Comparison of ENCODE assay signal across 18 cellular contexts in the genomic region with DNA sequence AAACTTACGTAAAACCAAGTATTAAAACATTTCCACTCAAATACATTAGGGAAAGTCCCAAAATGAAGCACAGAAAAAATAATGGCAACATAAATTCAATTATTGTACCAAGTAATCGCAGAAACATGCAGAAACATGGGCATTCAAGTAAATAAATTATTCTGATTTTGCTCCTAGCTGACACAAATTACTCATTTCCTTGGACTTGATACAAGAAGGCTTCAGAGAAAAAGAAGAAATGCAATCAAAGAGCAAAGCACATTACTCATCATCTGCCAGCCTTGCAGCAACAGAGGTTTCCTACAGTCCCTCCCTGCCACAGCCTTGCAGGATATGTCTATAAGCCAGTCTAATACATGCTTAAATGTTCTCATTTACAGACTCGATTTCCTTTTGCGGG.
DNase-seq lines count a peak whose midpoint lies in the region; ATAC-seq and TF ChIP-seq lines count a peak whose summit lies in the region.
"Had no signal": no experiment of that assay in that cellular context is flagged by ENCODE, and none has a peak within 500 bp of the region (broad histone marks: within the 10 kb centered on the region; RNA-seq: fewer than 3 reads in every experiment).

No MANE protein-coding gene starts in this region.

- no TSS peak for BruUV-seq in IMR-90 (replicated peaks; lab: Mats Ljungman, UMichigan)

- CTCF ChIA-PET in IMR-90 (lab: Yijun Ruan, JAX): no interaction called here

- H3K27ac ChIP-seq in IMR-90 (ENCODE audit: insufficient read depth, low read length) (no peak overlapping the region), Peyer's patch (no peak overlapping the region)
- H3K27ac ChIP-seq: BLaER1 treated with 17β-estradiol and CSF1 and Interleukin-3, amounts not matched to agents 10 nM and 100 nM; prostate gland; tibial artery had no signal

- H3K4me3 ChIP-seq in IMR-90 (ENCODE audit: insufficient read depth, low read depth, low read length) (no peak overlapping the region), cardiac fibroblast (replicated peaks in 1 of 2; ENCODE audit: low read depth in 2 of 2, low read length in 2 of 2) (no peak overlapping the region), kidney epithelial cell (ENCODE audit: low read depth, low read length) (no peak overlapping the region), Peyer's patch (no peak overlapping the region)
- H3K4me3 ChIP-seq: BLaER1 treated with 17β-estradiol and CSF1 and Interleukin-3, amounts not matched to agents 10 nM and 100 nM; prostate gland; tibial artery had no signal

- intact Hi-C loops in IMR-90 (cut with micrococcal nuclease): no loop called here

- H4K20me1 ChIP-seq in IMR-90 (ENCODE audit: insufficient read depth, low read length): peaks cover 16% of the 10 kb centered on the region; the same call in 1 of the 2 replicates
- H4K20me1 ChIP-seq: BLaER1 treated with 17β-estradiol and CSF1 and Interleukin-3, amounts not matched to agents 10 nM and 100 nM had no signal

- H4K91ac ChIP-seq in IMR-90 (ENCODE audit: insufficient read depth, low read depth, low read length): no peak overlapping the region

- 0 out of 2 replicates have a peak overlapping the region, but pooled peaks have one; percentile 60 for H2BK120ac ChIP-seq in IMR-90 (ENCODE audit: low read depth, low read length)

- H2BK5ac ChIP-seq in IMR-90 (ENCODE audit: low read depth, low read length, poor library complexity, severe bottlenecking): no peak overlapping the region

- no peak for TF ChIP-seq CTCF in AG09319 (IDR thresholded peaks at IDR 0.05; ENCODE audit: low read depth, low read length)
- TF ChIP-seq CTCF in IMR-90 (conservative IDR thresholded peaks at IDR 0.05; ENCODE audit: low read depth, low read length): no peak
- no peak for TF ChIP-seq CTCF in cardiac fibroblast (IDR thresholded peaks at IDR 0.05; ENCODE audit: low read depth, low read length)
- no peak for TF ChIP-seq CTCF in kidney epithelial cell (IDR thresholded peaks at IDR 0.05; ENCODE audit: insufficient read depth, low read length, poor library complexity, severe bottlenecking)
- TF ChIP-seq CTCF in Peyer's patch (IDR thresholded peaks at IDR 0.05): no peak

- H3K27me3 ChIP-seq in IMR-90 (ENCODE audit: control insufficient read depth, insufficient read depth, low read length) (no peaks in the 10 kb centered on the region), kidney epithelial cell (ENCODE audit: control insufficient read depth, insufficient read depth, low read length) (no peaks in the 10 kb centered on the region), Peyer's patch (no peaks in the 10 kb centered on the region)
- H3K27me3 ChIP-seq: BLaER1 treated with 17β-estradiol and CSF1 and Interleukin-3, amounts not matched to agents 10 nM and 100 nM; tibial artery had no signal

- TF ChIP-seq POLR2A in IMR-90 (IDR thresholded peaks at IDR 0.05; ENCODE audit: low read depth, low read length): no peak
- TF ChIP-seq POLR2A in Peyer's patch (IDR thresholded peaks at IDR 0.05): no peak

- H3K9ac ChIP-seq in IMR-90 (ENCODE audit: low read depth, low read length): no peak overlapping the region
- H3K9ac ChIP-seq: BLaER1 treated with 17β-estradiol and CSF1 and Interleukin-3, amounts not matched to agents 10 nM and 100 nM had no signal

- POLR2A ChIA-PET in IMR-90 (lab: Charles Lee; ENCODE audit: unreplicated experiment): no interaction called here

- H2BK20ac ChIP-seq in IMR-90 (ENCODE audit: low read depth, low read length): no peak overlapping the region

- H3K56ac ChIP-seq in IMR-90 (ENCODE audit: extremely low read depth, insufficient read depth, low read length): no peak overlapping the region

- no peak overlapping the region for H3K23ac ChIP-seq in IMR-90 (ENCODE audit: low read depth, low read length)

- TF ChIP-seq RAD21 in IMR-90 (IDR thresholded peaks at IDR 0.05; ENCODE audit: low read length): no peak

- H2AK9ac ChIP-seq in IMR-90 (replicated peaks; ENCODE audit: low read depth, low read length, poor library complexity): no peak overlapping the region

- dilution Hi-C loops in IMR-90 (cut with HindIII; ENCODE audit: low sequenced_read_pairs, unreplicated experiment): no loop called here

- H3K4me1 ChIP-seq in IMR-90 (ENCODE audit: control insufficient read depth, insufficient read depth, low read length) (0 out of 2 replicates have a peak, but pooled peaks cover 2% of the 10 kb centered on the region), Peyer's patch (no peaks in the 10 kb centered on the region)
- H3K4me1 ChIP-seq: prostate gland, tibial artery had no signal

- no peak overlapping the region for H4K8ac ChIP-seq in IMR-90 (ENCODE audit: low read depth in 2 of 2, low read length in 2 of 2)

- H3K36me3 ChIP-seq in IMR-90 (ENCODE audit: control insufficient read depth, insufficient read depth, low read length) (no peaks in the 10 kb centered on the region), kidney epithelial cell (ENCODE audit: control insufficient read depth, insufficient read depth, low read length) (no peaks in the 10 kb centered on the region), Peyer's patch (no peaks in the 10 kb centered on the region)
- H3K36me3 ChIP-seq: BLaER1 treated with 17β-estradiol and CSF1 and Interleukin-3, amounts not matched to agents 10 nM and 100 nM; prostate gland; tibial artery had no signal

- peaks cover 6 to 50% of the 10 kb centered on the region in 2 experiments; a peak in 3 of 4 replicates for H3K79me1 ChIP-seq in IMR-90 (ENCODE audit: low read depth in 1 of 2, low read length in 2 of 2)

- H3K4ac ChIP-seq in IMR-90 (ENCODE audit: low read depth, low read length): no peak overlapping the region

- DNase-seq in AG09319 (ENCODE audit: extremely low read depth, low read depth) (peak; percentile 49), IMR-90 (peak; percentile 74), cardiac fibroblast (ENCODE audit: low read depth in 2 of 2) (peak; percentile 21 to 82), kidney epithelial cell (ENCODE audit: low read depth) (peak; percentile 23), Peyer's patch (no peak), NCI-H748 (lab: John Stamatoyannopoulos, UW; ENCODE audit: unreplicated experiment) (no peak)
- no peak for DNase-seq in activated naive CD4-positive, alpha-beta T cell (lab: John Stamatoyannopoulos, UW)
- DNase-seq in stimulated activated CD4-positive, alpha-beta T cell treated with anti-CD3 and anti-CD28 coated beads, Interleukin-2, amount 100 ng/mL, for 24 hours: no peak
- DNase-seq: activated CD4-positive, alpha-beta T cell treated with anti-CD3 and anti-CD28 coated beads for 4 hours; activated T-cell treated with anti-CD3 and anti-CD28 coated beads, Interleukin-2, amount 50 U/mL, for 4 hours; DND-41; kidney; NCI-H1436 treated with DMSO at 0.1 percent for 48 hours; NCI-H524; T-helper 2 cell; tibial artery had no signal

- no peak overlapping the region for H4K5ac ChIP-seq in IMR-90 (ENCODE audit: low read depth, low read length)

- no peak overlapping the region for H2BK15ac ChIP-seq in IMR-90 (ENCODE audit: low read depth, low read length)

- no peak overlapping the region for H2AK5ac ChIP-seq in IMR-90 (ENCODE audit: low read depth, low read length)

- H3K14ac ChIP-seq in IMR-90 (replicated peaks; ENCODE audit: low read depth, low read length): no peak overlapping the region

- no CpG with 5 or more reads among the region's 4 CpGs for whole genome bisulfite sequencing in IMR-90 (ENCODE audit: extremely low coverage in 2 of 2, insufficient read length in 1 of 2), 2 experiments

- in situ Hi-C loops in IMR-90 (cut with MboI; ENCODE audit: low sequenced_read_pairs): no loop called here

- no peak overlapping the region for H3K4me2 ChIP-seq in IMR-90 (ENCODE audit: low read depth, low read length)

- peak; percentile 74; the same call in 1 of the 2 replicates for ATAC-seq in IMR-90 (ENCODE audit: low read depth)
- ATAC-seq: activated T-cell treated with anti-CD3 and anti-CD28 coated beads, Interleukin-2, amount 50 U/mL, for 4 hours had no signal

- H3K9me3 ChIP-seq in IMR-90 (ENCODE audit: control insufficient read depth, insufficient read depth, low read length): no peaks in the 10 kb centered on the region
- no peaks in the 10 kb centered on the region for H3K9me3 ChIP-seq in Peyer's patch
- H3K9me3 ChIP-seq: BLaER1 treated with 17β-estradiol and CSF1 and Interleukin-3, amounts not matched to agents 10 nM and 100 nM; prostate gland; tibial artery had no signal

- no peak overlapping the region for H2AFZ ChIP-seq in IMR-90 (replicated peaks; ENCODE audit: low read length, poor library complexity)

- no peak overlapping the region for H3K18ac ChIP-seq in IMR-90 (ENCODE audit: low read depth, low read length)

- H3K9me1 ChIP-seq in IMR-90 (ENCODE audit: insufficient read depth, low read length): peaks cover 11% of the 10 kb centered on the region; the same call in 1 of the 2 replicates

TF ChIP-seq in IMR-90, 13 proteins besides CTCF, POLR2A, EP300 and RAD21:
- TF ChIP-seq RCOR1 (IDR thresholded peaks at IDR 0.05; ENCODE audit: insufficient replicate concordance, low read length): no peak
- TF ChIP-seq CEBPB (IDR thresholded peaks at IDR 0.05; ENCODE audit: low read depth, low read length): peak; percentile 42; the same call in 1 of the 2 replicates

Comparison
In these comparisons a context has a peak if more than half of its experiments do, and no peak if none do; other contexts are left out.
1. DNase-seq: peak in AG09319 (single experiment), IMR-90 (single experiment), cardiac fibroblast (2 of 2) and kidney epithelial cell (single experiment); none in activated naive CD4-positive, alpha-beta T cell (0 of 4), stimulated activated CD4-positive, alpha-beta T cell treated with anti-CD3 and anti-CD28 coated beads, Interleukin-2, amount 100 ng/mL, for 24 hours (0 of 2), Peyer's patch (0 of 3) and NCI-H748 (single experiment).